In the genomic region with DNA sequence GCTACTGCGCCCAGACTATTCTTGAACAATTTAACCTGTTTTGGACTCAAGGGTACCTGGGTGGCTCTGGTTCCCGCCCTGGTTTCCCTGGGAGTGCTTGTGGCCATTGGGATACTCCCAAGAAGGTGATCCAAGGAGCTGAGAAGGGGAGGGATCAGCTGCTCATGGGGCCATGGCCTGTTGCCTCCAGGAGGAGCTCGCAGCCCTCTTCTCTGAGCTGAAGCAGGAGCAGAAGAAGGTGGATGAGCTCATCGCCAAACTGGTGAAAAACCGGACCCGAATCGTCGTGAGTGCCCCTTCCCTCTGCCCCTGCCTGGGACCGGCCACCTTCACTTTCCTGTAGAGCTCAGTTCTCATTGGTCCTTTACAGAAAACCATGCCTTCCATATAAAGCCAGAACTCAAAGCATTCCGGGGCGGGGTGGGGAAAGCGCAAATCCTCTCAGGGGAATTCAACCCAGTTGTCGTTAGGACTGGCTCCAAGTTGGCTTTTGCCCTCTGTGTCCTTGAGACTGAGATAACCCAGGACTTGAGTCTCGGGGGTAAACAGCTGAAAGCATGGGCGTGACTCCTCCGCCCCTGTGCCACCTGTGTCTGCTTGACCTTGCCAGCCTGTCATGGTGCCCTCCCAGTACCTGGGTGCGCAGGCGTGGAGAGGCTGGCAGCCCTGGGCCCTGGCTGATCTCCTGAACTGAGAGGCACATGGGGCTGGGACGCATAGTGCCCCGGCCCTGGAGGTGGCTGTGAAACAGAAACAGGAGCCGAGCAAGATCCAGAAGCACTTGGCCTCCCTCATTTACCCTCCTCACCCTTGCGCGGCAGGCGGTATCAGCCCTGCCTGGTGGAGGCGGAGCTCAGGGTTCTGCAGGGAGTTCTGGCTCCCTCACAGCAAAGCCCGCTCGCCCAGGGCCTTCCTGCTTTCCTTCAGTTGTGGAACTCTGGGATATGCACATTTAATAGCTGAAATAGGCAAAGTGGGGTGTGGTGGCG, we compare ENCODE assay signal across 8 cellular contexts. TPM values are rescaled to one million over a fixed set of nuclear protein-coding genes. Genes with fewer than 3 reads are reported as not detected.
DNase-seq lines count a peak whose midpoint lies in the region; ATAC-seq and TF ChIP-seq lines count a peak whose summit lies in the region.
"Not testable (repeated sequence)": the region's sequence is repeated elsewhere in the genome, so short reads cannot be mapped to it uniquely, and the experiment has no call there.

No MANE protein-coding gene starts in this region.

- WGBS in body of pancreas, 2 donors: no CpG with 5 or more reads among the region's 28 CpGs
- no CpG with 5 or more reads among the region's 28 CpGs for WGBS in heart left ventricle, 4 donors
- WGBS in lung, 2 donors: no CpG with 5 or more reads among the region's 28 CpGs
- no CpG with 5 or more reads among the region's 28 CpGs for WGBS in psoas muscle, 3 donors

- H3K9me3 ChIP-seq in body of pancreas; heart left ventricle; left lung; lung (ENCODE audit: control insufficient read depth in 2 of 2, insufficient read depth in 1 of 2, low read length in 1 of 2); psoas muscle; upper lobe of right lung: not testable (repeated sequence)

- peak; percentile 10 for ATAC-seq in GM23338
- peak; percentile 92 for ATAC-seq in body of pancreas
- peak; percentile 59 to 75 (median 70) for ATAC-seq in heart left ventricle
- ATAC-seq in left ventricle myocardium superior: peak; percentile 85
- ATAC-seq in left lung: peak; percentile 90
- peak; percentile 69 for ATAC-seq in lung (ENCODE audit: insufficient read depth, low FRiP score)
- peak; percentile 84 to 86 (median 86) for ATAC-seq in psoas muscle
- peak; percentile 91 for ATAC-seq in upper lobe of right lung

- H3K27me3 Mint-ChIP-seq in GM23338 (ENCODE audit: insufficient read depth, low read depth, poor library complexity): not testable (repeated sequence)

- not testable (repeated sequence) for H3K27me3 ChIP-seq in GM23338 (ENCODE audit: insufficient read depth); body of pancreas; heart left ventricle; left lung; lung (ENCODE audit: control insufficient read depth, insufficient read depth); psoas muscle (ENCODE audit: insufficient read depth in 3 of 3, low read length in 2 of 3); upper lobe of right lung

- H3F3A ChIP-seq in GM23338 (replicated peaks; ENCODE audit: low read depth): not testable (repeated sequence)

- intact Hi-C loops in body of pancreas (cut with DNase I); heart left ventricle (cut with DNase I); left ventricle myocardium superior (cut with micrococcal nuclease); left lung (cut with DNase I); psoas muscle (cut with DNase I); upper lobe of right lung (cut with DNase I): not testable (repeated sequence)

- not testable (repeated sequence) for H3K36me3 Mint-ChIP-seq in GM23338 (ENCODE audit: low read depth)

- DNase-seq in GM23338 (ENCODE audit: low spot score); body of pancreas; heart left ventricle; left ventricle myocardium superior; left lung; lung (ENCODE audit: low spot score); psoas muscle; upper lobe of right lung: not testable (repeated sequence)

- not testable (repeated sequence) for H3K27ac ChIP-seq in GM23338 (ENCODE audit: low read depth); body of pancreas; heart left ventricle; left lung; lung (ENCODE audit: low read depth in 1 of 2, low read length in 1 of 2); psoas muscle; upper lobe of right lung

- not testable (repeated sequence) for H3K79me2 ChIP-seq in GM23338 (replicated peaks; ENCODE audit: insufficient read depth)

- not testable (repeated sequence) for H3K4me1 ChIP-seq in GM23338 (ENCODE audit: insufficient read depth); body of pancreas; heart left ventricle; left lung; lung (ENCODE audit: control insufficient read depth in 2 of 2, insufficient read depth in 2 of 2, low read length in 2 of 2); psoas muscle; upper lobe of right lung

- not testable (repeated sequence) for TF ChIP-seq CTCF in GM23338 (conservative IDR thresholded peaks at IDR 0.05; ENCODE audit: low read depth in 2 of 2); body of pancreas (IDR thresholded peaks at IDR 0.05); heart left ventricle (IDR thresholded peaks at IDR 0.05); left lung (IDR thresholded peaks at IDR 0.05); lung (IDR thresholded peaks at IDR 0.05; ENCODE audit: control extremely low read depth, extremely low read depth); psoas muscle (IDR thresholded peaks at IDR 0.05); upper lobe of right lung (IDR thresholded peaks at IDR 0.05)

- H3K4me2 ChIP-seq in GM23338: not testable (repeated sequence)

- H4K20me1 ChIP-seq in GM23338 (replicated peaks; ENCODE audit: insufficient read depth): not testable (repeated sequence)

- not testable (repeated sequence) for H3K36me3 ChIP-seq in GM23338 (ENCODE audit: insufficient read depth); body of pancreas (replicated peaks in 1 of 2; ENCODE audit: insufficient read depth in 1 of 2, low read depth in 2 of 2); heart left ventricle; left lung; lung (ENCODE audit: control insufficient read depth in 2 of 2, insufficient read depth in 2 of 2, low read length in 2 of 2); psoas muscle (ENCODE audit: insufficient read depth in 1 of 2, low read depth in 1 of 2); upper lobe of right lung

- not testable (repeated sequence) for H3K9me3 Mint-ChIP-seq in GM23338

- H3K4me3 Mint-ChIP-seq in GM23338: not testable (repeated sequence)

- not testable (repeated sequence) for H3K4me3 ChIP-seq in GM23338, body of pancreas, heart left ventricle, left lung, lung, psoas muscle, upper lobe of right lung

- H3K9me2 ChIP-seq in GM23338 (ENCODE audit: insufficient read depth): not testable (repeated sequence)

- TF ChIP-seq POLR2A in body of pancreas (IDR thresholded peaks at IDR 0.05); heart left ventricle (IDR thresholded peaks at IDR 0.05): not testable (repeated sequence)

- not testable (repeated sequence) for H2AFZ ChIP-seq in GM23338

- not testable (repeated sequence) for H3K4me1 Mint-ChIP-seq in GM23338

- H3K27ac Mint-ChIP-seq in GM23338: not testable (repeated sequence)

RNA-seq across cellular contexts. Expression of gene TRIM73, which starts 8.3 kb away (rescaled TPM):
- total RNA-seq in GM23338 (2014; rRNA removed; shearing (Covaris generic)): 0.31 and 0.54 TPM in 2 replicates
- polyA plus RNA-seq in GM23338 (2016; fragmentation: Nextera tagmentation; extraction: Ambion mirVana): 0.96 and 1.2 TPM in 2 replicates
- total RNA-seq in body of pancreas: 10 to 100 TPM in 1 of 2 donors, 1 to 10 TPM in 1; 1.8 to 13.2 TPM
- 1 to 10 TPM in 5 of 9 donors, under 1 TPM in 4; 0.25 to 1.7 (median 1.1) TPM for total RNA-seq in heart left ventricle
- 1 to 10 TPM in 1 of 2 donors, under 1 TPM in 1; 0.55 to 1.4 TPM for polyA plus RNA-seq in heart left ventricle
- 1.3 TPM for total RNA-seq in left ventricle myocardium superior
- total RNA-seq in left lung: 1 to 10 TPM; 2.0 to 2.8 TPM
- total RNA-seq in lung: 1 to 10 TPM; 3.4 to 4.9 TPM
- 1 to 10 TPM; 1.2 to 2.4 TPM for polyA plus RNA-seq in lung
- total RNA-seq in psoas muscle: under 1 TPM in 3 of 4 donors, not detected in 1; 0.27 to 0.92 (median 0.36) TPM
- polyA plus RNA-seq in psoas muscle: under 1 TPM; 0.13 to 0.79 (median 0.44) TPM
- 4.4 TPM for total RNA-seq in upper lobe of right lung

Comparison
In these comparisons a context has a peak if more than half of its experiments do, and no peak if none do; other contexts are left out.
1. ATAC-seq: peak in every context shown above with its lines; median percentile 92 in body of pancreas; 91 in upper lobe of right lung; 90 in left lung; 86 in psoas muscle; 85 in left ventricle myocardium superior; 70 in heart left ventricle; 69 in lung; 10 in GM23338.